ENCODE assay signal across 2 cellular contexts in genomic region chr14:86015511-86015910, GRCh38.
TF ChIP-seq lines count a peak whose summit lies in the region.

No MANE protein-coding gene starts in this region.

TF ChIP-seq in IMR-90, 13 proteins besides CTCF, POLR2A, EP300 and RAD21:
- TF ChIP-seq MAFK (IDR thresholded peaks at IDR 0.05; ENCODE audit: low read depth, low read length) (no peak), ELK1 (IDR thresholded peaks at IDR 0.05; ENCODE audit: borderline replicate concordance, low read depth, low read length) (no peak), MXI1 (IDR thresholded peaks at IDR 0.05; ENCODE audit: borderline replicate concordance, low read depth, low read length) (no peak), CEBPB (IDR thresholded peaks at IDR 0.05; ENCODE audit: low read depth, low read length) (no peak), BHLHE40 (IDR thresholded peaks at IDR 0.05; ENCODE audit: low read depth, low read length) (no peak), RFX5 (IDR thresholded peaks at IDR 0.05; ENCODE audit: low read depth, low read length) (no peak), CHD1 (IDR thresholded peaks at IDR 0.05; ENCODE audit: low read depth, low read length) (no peak), RCOR1 (IDR thresholded peaks at IDR 0.05; ENCODE audit: insufficient replicate concordance, low read length) (no peak), NFE2L2 (IDR thresholded peaks at IDR 0.05; ENCODE audit: low read depth, low read length) (no peak), USF2 (IDR thresholded peaks at IDR 0.05; ENCODE audit: low read depth, low read length) (no peak), FOS (IDR thresholded peaks at IDR 0.05; ENCODE audit: low read depth, low read length) (no peak), SMC3 (IDR thresholded peaks at IDR 0.05; ENCODE audit: low read depth, low read length) (no peak), MAZ (IDR thresholded peaks at IDR 0.05; ENCODE audit: borderline replicate concordance, low read depth, low read length) (no peak)

TF ChIP-seq in GM23338, 12 proteins besides CTCF, POLR2A, EP300 and RAD21:
- TF ChIP-seq JUNB (IDR thresholded peaks at IDR 0.05; ENCODE audit: unreplicated experiment) (no peak), EZH2phosphoT487 (IDR thresholded peaks at IDR 0.05; ENCODE audit: unreplicated experiment) (no peak), CREB1 (CRISPR knock-in tag; IDR thresholded peaks at IDR 0.05; ENCODE audit: low read depth) (no peak), POLR2AphosphoS5 (IDR thresholded peaks at IDR 0.05; ENCODE audit: low read depth) (no peak), ZNF462 (CRISPR knock-in tag; IDR thresholded peaks at IDR 0.05) (no peak), ZNF114 (CRISPR knock-in tag; IDR thresholded peaks at IDR 0.05) (no peak), STAT1 (IDR thresholded peaks at IDR 0.05; ENCODE audit: unreplicated experiment) (no peak), NANOG (IDR thresholded peaks at IDR 0.05; ENCODE audit: borderline replicate concordance) (no peak), REST (IDR thresholded peaks at IDR 0.05; ENCODE audit: unreplicated experiment) (no peak), ETS1 (IDR thresholded peaks at IDR 0.05) (no peak), ZNF331 (CRISPR knock-in tag; IDR thresholded peaks at IDR 0.05; ENCODE audit: low read depth) (no peak)
